Comparison of ENCODE assay signal across 23 cellular contexts in the genomic region with DNA sequence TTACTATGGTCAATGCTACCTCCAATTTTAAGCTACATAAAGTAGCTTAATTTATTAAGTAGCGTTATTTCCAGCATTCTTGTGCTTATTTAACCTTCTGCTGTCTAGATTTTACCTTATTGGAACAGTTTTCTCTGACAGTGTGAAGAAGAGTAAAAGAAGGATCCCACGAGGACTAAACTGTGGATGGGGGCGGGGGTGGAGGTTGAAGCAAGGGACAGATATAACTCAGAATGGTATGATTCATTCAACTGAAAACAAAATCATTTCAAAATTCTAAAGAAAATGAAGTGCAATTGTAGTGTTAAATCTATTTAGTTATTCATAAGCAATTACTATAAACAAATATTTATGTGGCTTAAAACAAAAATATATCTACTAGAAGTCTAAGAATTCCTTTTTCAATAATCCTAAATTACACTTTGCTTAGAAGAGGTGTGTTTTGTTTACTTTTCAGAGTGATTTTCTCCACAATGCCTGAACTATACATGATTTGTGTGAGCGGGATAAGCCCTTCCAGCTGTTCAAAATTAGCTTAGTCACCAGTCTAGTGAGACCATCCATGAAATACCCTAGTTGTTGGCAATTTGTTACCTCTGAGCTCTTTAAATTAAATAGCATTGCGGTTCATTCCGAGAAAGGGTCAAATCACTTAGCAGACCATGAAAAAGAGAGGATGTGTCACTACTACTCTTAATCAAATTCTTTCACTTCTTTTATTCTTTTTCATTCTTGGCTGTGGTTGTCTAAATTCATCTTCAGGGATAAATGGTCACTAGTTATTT. TPM values are rescaled to one million over a fixed set of nuclear protein-coding genes. Genes with fewer than 3 reads are reported as not detected.
DNase-seq lines count a peak whose midpoint lies in the region; ATAC-seq, FAIRE-seq and TF ChIP-seq lines count a peak whose summit lies in the region.
"Had no signal": no experiment of that assay in that cellular context is flagged by ENCODE, and none has a peak within 500 bp of the region (broad histone marks: within the 10 kb centered on the region; RNA-seq: fewer than 3 reads in every experiment).

No MANE protein-coding gene starts in this region.

- no peaks in the 10 kb centered on the region for H3K27me3 Mint-ChIP-seq in astrocyte (ENCODE audit: low read depth, unreplicated experiment)
- no peaks in the 10 kb centered on the region for H3K27me3 Mint-ChIP-seq in neural progenitor cell (ENCODE audit: insufficient read depth, low read depth)
- H3K27me3 Mint-ChIP-seq: activated naive CD8-positive, alpha-beta T cell had no signal

- H3K4me1 Mint-ChIP-seq in astrocyte (ENCODE audit: low read depth, unreplicated experiment) (peaks cover 13% of the 10 kb centered on the region), neural progenitor cell (peaks cover 21% of the 10 kb centered on the region)

- H3K9me3 ChIP-seq in astrocyte (ENCODE audit: insufficient read depth, low read depth, low read length) = no peaks in the 10 kb centered on the region
- no peaks in the 10 kb centered on the region for H3K9me3 ChIP-seq in neural progenitor cell (ENCODE audit: low read depth)
- H3K9me3 ChIP-seq: BLaER1 had no signal

- no peak for FAIRE-seq in astrocyte (lab: Jason Lieb, UNC)
- FAIRE-seq: GM18507 had no signal

- TF ChIP-seq CTCF in GM06990 (IDR thresholded peaks at IDR 0.05; ENCODE audit: insufficient read depth, low read length, poor library complexity, severe bottlenecking) = no peak
- no peak for TF ChIP-seq CTCF in astrocyte (IDR thresholded peaks at IDR 0.05; ENCODE audit: insufficient read depth, low read depth, low read length)
- no peak for TF ChIP-seq CTCF in neural progenitor cell (IDR thresholded peaks at IDR 0.05)

- H3K27ac Mint-ChIP-seq in astrocyte (ENCODE audit: unreplicated experiment) = no peak overlapping the region
- no peak overlapping the region for H3K27ac Mint-ChIP-seq in neural progenitor cell
- H3K27ac Mint-ChIP-seq: activated naive CD8-positive, alpha-beta T cell; HFFc6; natural killer cell; progenitor cell of endocrine pancreas had no signal

- H2AFZ ChIP-seq in astrocyte (ENCODE audit: low read depth, low read length) = no peak overlapping the region
- H2AFZ ChIP-seq in neural progenitor cell (replicated peaks) = no peak overlapping the region

- H3K4me3 Mint-ChIP-seq in astrocyte (ENCODE audit: unreplicated experiment) (no peak overlapping the region), neural progenitor cell (no peak overlapping the region)
- H3K4me3 Mint-ChIP-seq: activated naive CD8-positive, alpha-beta T cell; HFFc6; natural killer cell had no signal

- no peaks in the 10 kb centered on the region for H3K36me3 ChIP-seq in GM06990 (ENCODE audit: control insufficient read depth, insufficient read depth, low read length)
- H3K36me3 ChIP-seq in astrocyte (ENCODE audit: insufficient read depth, low read length) = no peaks in the 10 kb centered on the region
- H3K36me3 ChIP-seq in neural progenitor cell = no peaks in the 10 kb centered on the region
- H3K36me3 ChIP-seq: BLaER1, cardiac muscle cell, WERI-Rb-1 had no signal

- H3K4me3 ChIP-seq in GM06990 (replicated peaks; ENCODE audit: low read depth, low read length) = no peak overlapping the region
- no peak overlapping the region for H3K4me3 ChIP-seq in astrocyte (ENCODE audit: insufficient read depth, low read depth, low read length)
- H3K4me3 ChIP-seq in neural progenitor cell = no peak overlapping the region
- H3K4me3 ChIP-seq: BLaER1, cardiac muscle cell, lung had no signal

- H3K79me2 ChIP-seq in astrocyte (ENCODE audit: insufficient read depth, low read length) = no peaks in the 10 kb centered on the region
- H3K79me2 ChIP-seq in neural progenitor cell (ENCODE audit: low read depth) = no peaks in the 10 kb centered on the region

- DNase-seq in NCI-H1694 treated with DMSO at 0.1 percent for 48 hours (lab: John Stamatoyannopoulos, UW) = peak; percentile 38
- DNase-seq in NCI-H1694 (lab: John Stamatoyannopoulos, UW) = no peak
- peak; percentile 12 for DNase-seq in GM06990 (ENCODE audit: extremely low read depth, insufficient read length)
- DNase-seq in astrocyte (ENCODE audit: low read depth) = peak; percentile 91
- DNase-seq in neural progenitor cell (ENCODE audit: low spot score) = peak; percentile 25
- DNase-seq in activated CD8-positive, alpha-beta memory T cell treated with anti-CD3 and anti-CD28 coated beads, Interleukin-2, amount 50 U/mL, for 4 hours = no peak
- DNase-seq: 8988T, glutamatergic neuron, HFFc6, Kasumi-1, natural killer cell, NCI-H2227 treated with DMSO at 0.1 percent for 48 hours, T-helper 1 cell, WERI-Rb-1 had no signal

- no peaks in the 10 kb centered on the region for H3F3A ChIP-seq in neural progenitor cell (ENCODE audit: low read depth)

- H3K9ac ChIP-seq in astrocyte (ENCODE audit: low read length) = no peak overlapping the region
- H3K9ac ChIP-seq in neural progenitor cell = no peak overlapping the region
- H3K9ac ChIP-seq: BLaER1 had no signal

- peaks cover 9% of the 10 kb centered on the region for H3K4me1 ChIP-seq in astrocyte (ENCODE audit: insufficient read depth, low read length)
- H3K4me1 ChIP-seq in neural progenitor cell = no peaks in the 10 kb centered on the region
- H3K4me1 ChIP-seq: BLaER1 had no signal

- ATAC-seq in GM19467 (IDR thresholded peaks at IDR 0.05; ENCODE audit: unreplicated experiment) (no peak), SK-N-SH treated with all-trans-retinoic acid at 6 μM for 48 hours (no peak)
- ATAC-seq: esophagus mucosa, natural killer cell had no signal

- no peaks in the 10 kb centered on the region for H3K9me3 Mint-ChIP-seq in astrocyte (ENCODE audit: unreplicated experiment)
- no peaks in the 10 kb centered on the region for H3K9me3 Mint-ChIP-seq in neural progenitor cell
- H3K9me3 Mint-ChIP-seq: HFFc6, natural killer cell had no signal

- H4K20me1 ChIP-seq in astrocyte (ENCODE audit: insufficient read depth, low read length) (no peaks in the 10 kb centered on the region), neural progenitor cell (ENCODE audit: low read depth) (no peaks in the 10 kb centered on the region)
- H4K20me1 ChIP-seq: BLaER1 had no signal

- H3K27me3 ChIP-seq in GM06990 (replicated peaks; ENCODE audit: control insufficient read depth, insufficient read depth, low read length) (no peaks in the 10 kb centered on the region; the same call in 1 of the 2 replicates), astrocyte (ENCODE audit: insufficient read depth, low read length) (peaks cover 9% of the 10 kb centered on the region), neural progenitor cell (no peaks in the 10 kb centered on the region)
- H3K27me3 ChIP-seq: BLaER1, cardiac muscle cell had no signal

- no peak overlapping the region for H3K27ac ChIP-seq in astrocyte (ENCODE audit: low read depth, low read length)
- no peak overlapping the region for H3K27ac ChIP-seq in neural progenitor cell
- H3K27ac ChIP-seq: BLaER1, cardiac muscle cell, WERI-Rb-1 had no signal

- peak overlapping the region; percentile 24 for H3K4me2 ChIP-seq in astrocyte (ENCODE audit: low read length)
- peak overlapping the region; percentile 7 for H3K4me2 ChIP-seq in neural progenitor cell
- H3K4me2 ChIP-seq: BLaER1 had no signal

- H3K36me3 Mint-ChIP-seq in astrocyte (ENCODE audit: low read depth, unreplicated experiment) (no peaks in the 10 kb centered on the region), neural progenitor cell (no peaks in the 10 kb centered on the region)
- H3K36me3 Mint-ChIP-seq: activated naive CD8-positive, alpha-beta T cell; natural killer cell had no signal

TF ChIP-seq in SK-N-SH treated with all-trans-retinoic acid at 6 μM for 48 hours, 23 proteins besides CTCF, POLR2A, EP300 and RAD21:
- no peak for TF ChIP-seq ZFP3 (CRISPR knock-in tag; IDR thresholded peaks at IDR 0.05)
- TF ChIP-seq ZNF8 (CRISPR knock-in tag; IDR thresholded peaks at IDR 0.05) = no peak
- no peak for TF ChIP-seq BACH2 (CRISPR knock-in tag; IDR thresholded peaks at IDR 0.05; ENCODE audit: borderline replicate concordance)
- TF ChIP-seq ARNTL (CRISPR knock-in tag; IDR thresholded peaks at IDR 0.05; ENCODE audit: borderline replicate concordance, low read depth) = no peak
- no peak for TF ChIP-seq ZNF70 (CRISPR knock-in tag; IDR thresholded peaks at IDR 0.05)
- TF ChIP-seq, protein P1, sequence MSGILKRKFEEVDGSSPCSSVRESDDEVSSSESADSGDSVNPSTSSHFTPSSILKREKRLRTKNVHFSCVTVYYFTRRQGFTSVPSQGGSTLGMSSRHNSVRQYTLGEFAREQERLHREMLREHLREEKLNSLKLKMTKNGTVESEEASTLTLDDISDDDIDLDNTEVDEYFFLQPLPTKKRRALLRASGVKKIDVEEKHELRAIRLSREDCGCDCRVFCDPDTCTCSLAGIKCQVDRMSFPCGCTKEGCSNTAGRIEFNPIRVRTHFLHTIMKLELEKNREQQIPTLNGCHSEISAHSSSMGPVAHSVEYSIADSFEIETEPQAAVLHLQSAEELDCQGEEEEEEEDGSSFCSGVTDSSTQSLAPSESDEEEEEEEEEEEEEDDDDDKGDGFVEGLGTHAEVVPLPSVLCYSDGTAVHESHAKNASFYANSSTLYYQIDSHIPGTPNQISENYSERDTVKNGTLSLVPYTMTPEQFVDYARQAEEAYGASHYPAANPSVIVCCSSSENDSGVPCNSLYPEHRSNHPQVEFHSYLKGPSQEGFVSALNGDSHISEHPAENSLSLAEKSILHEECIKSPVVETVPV (CRISPR knock-in tag; IDR thresholded peaks at IDR 0.05) = no peak

RNA-seq across cellular contexts. Expression of a gene that starts 11.6 kb away (rescaled TPM):
- total RNA-seq in astrocyte (1.9 and 2.6 TPM in 2 replicates), neural progenitor cell (ENCODE audit: low replicate concordance) (1.1 and 1.7 TPM in 2 replicates)
- total RNA-seq: HFFc6 had no signal

Comparison
In these comparisons a context has a peak if more than half of its experiments do, and no peak if none do; other contexts are left out.
1. DNase-seq: peak in NCI-H1694 treated with DMSO at 0.1 percent for 48 hours (single experiment), GM06990 (single experiment), astrocyte (single experiment) and neural progenitor cell (single experiment); none in NCI-H1694 (single experiment) and activated CD8-positive, alpha-beta memory T cell treated with anti-CD3 and anti-CD28 coated beads, Interleukin-2, amount 50 U/mL, for 4 hours (single experiment).